ENCODE assay signal across 1 cellular context in the genomic region with DNA sequence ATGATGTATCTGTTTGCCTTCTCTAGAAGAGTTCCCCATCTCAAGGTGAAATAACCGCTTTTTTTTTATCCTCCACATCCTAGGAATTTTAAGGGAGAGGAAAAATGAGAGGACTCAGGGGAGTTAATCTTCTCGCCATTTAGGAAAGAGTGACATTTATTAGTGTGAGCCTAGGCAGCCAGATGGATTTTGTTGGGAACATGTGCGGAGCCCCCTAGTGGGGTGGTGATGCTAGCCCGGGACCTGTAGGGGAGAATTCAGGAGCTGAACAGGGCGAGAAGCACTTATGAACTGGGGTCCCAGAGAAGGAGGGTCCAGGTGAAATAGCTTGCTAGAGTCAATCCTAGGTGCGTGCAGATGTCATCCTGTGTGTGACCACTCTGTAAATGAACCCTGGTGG.
A peak's percentile ranks its signal among the peaks of the same experiment; 100 is the strongest.
TF ChIP-seq lines count a peak whose summit lies in the region.

No MANE protein-coding gene starts in this region.

TF ChIP-seq in H1, 55 proteins besides CTCF, POLR2A, EP300 and RAD21:
- TF ChIP-seq SIN3A (conservative IDR thresholded peaks at IDR 0.05 in 1 of 2, IDR thresholded peaks at IDR 0.05 in 1 of 2; ENCODE audit: low read depth in 1 of 2, low read length in 2 of 2) (no peak), HDAC2 (IDR thresholded peaks at IDR 0.05; ENCODE audit: borderline replicate concordance in 1 of 2, low read depth in 2 of 2, low read length in 2 of 2) (0 out of 4 replicates have a peak, but pooled peaks of 1 of the 2 experiments have one; percentile 46)
TF ChIP-seq in H1: peak in this region for 1.
